In genomic region chr10:116787893-116788665, GRCh38 we compare ENCODE assay signal across 8 cellular contexts.
DNase-seq lines count a peak whose midpoint lies in the region; ATAC-seq, FAIRE-seq and TF ChIP-seq lines count a peak whose summit lies in the region.

No MANE protein-coding gene starts in this region.

- TF ChIP-seq CTCF in AG09309 (IDR thresholded peaks at IDR 0.05; ENCODE audit: control insufficient read depth, insufficient read depth, low read depth, low read length, missing control alignments), result peak; percentile 97

- ATAC-seq in GM18870 (IDR thresholded peaks at IDR 0.05; ENCODE audit: unreplicated experiment), result peak; percentile 55
- ATAC-seq in HG03280 (IDR thresholded peaks at IDR 0.05; ENCODE audit: unreplicated experiment), result peak; percentile 89

- H3K4me3 ChIP-seq in AG09309 (ENCODE audit: control insufficient read depth, low read depth, low read length), result peak overlapping the region; percentile 34

- peak; percentile 26 for FAIRE-seq in endometrium (lab: Jason Lieb, UNC)

- DNase-seq in AG09309 (ENCODE audit: low read depth), result no peak
- peak; percentile 75 for DNase-seq in NCI-H748 (lab: John Stamatoyannopoulos, UW; ENCODE audit: unreplicated experiment)
- peak; percentile 47 to 74 (median 58) for DNase-seq in activated CD8-positive, alpha-beta memory T cell treated with anti-CD3 and anti-CD28 coated beads for 48 hours (ENCODE audit: low read depth in 2 of 3, low spot score in 2 of 3)
- peak; percentile 62 for DNase-seq in middle frontal gyrus (ENCODE audit: extremely low spot score, low spot score)
- DNase-seq in stimulated activated CD8-positive, alpha-beta memory T cell treated with anti-CD3 and anti-CD28 coated beads, Interleukin-2, amount 100 ng/mL, for 1 hour (ENCODE audit: low read depth in 2 of 2), result peak; percentile 39 to 59
